8 cellular contexts compared by ENCODE assay signal in the genomic region with DNA sequence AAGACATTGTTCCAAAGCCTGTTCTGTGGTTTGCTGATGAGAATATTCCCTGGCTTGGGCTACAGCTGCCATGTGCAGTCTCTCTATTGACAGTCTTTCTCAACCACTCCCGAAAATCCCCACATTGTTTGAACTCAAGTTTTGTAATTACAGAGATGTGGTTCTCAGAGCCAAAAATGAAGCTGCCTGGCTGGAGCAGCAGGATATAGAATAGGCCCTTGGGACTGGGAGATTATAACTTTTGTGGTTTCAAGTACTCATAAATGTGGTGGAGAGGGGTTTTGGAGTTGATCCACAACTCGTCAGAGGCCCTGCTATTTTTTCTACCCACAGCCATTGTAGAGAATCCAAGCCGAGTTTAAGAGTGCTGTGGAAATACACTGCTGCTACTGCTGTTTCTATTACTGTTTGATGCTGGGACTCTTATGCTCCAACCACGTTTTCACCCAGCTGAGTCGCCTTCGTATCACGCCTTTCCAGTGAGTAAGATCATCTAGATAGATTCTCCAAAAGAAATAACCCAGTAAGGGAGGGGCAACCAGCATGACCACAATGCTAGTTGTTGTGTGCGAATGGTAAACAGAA. TPM values are rescaled to one million over a fixed set of nuclear protein-coding genes. Genes with fewer than 3 reads are reported as not detected.
DNase-seq lines count a peak whose midpoint lies in the region; ATAC-seq and TF ChIP-seq lines count a peak whose summit lies in the region.

No MANE protein-coding gene starts in this region.

- H3K4me3 ChIP-seq in astrocyte of the cerebellum (ENCODE audit: low read depth, low read length) = no peak overlapping the region

- no peaks in the 10 kb centered on the region for H3K36me3 Mint-ChIP-seq in progenitor cell of endocrine pancreas (ENCODE audit: insufficient read depth)

- in situ Hi-C loops in astrocyte of the cerebellum (cut with HindIII; ENCODE audit: low sequenced_read_pairs) = no loop called here

- peaks cover 6% of the 10 kb centered on the region for H3K4me1 Mint-ChIP-seq in progenitor cell of endocrine pancreas (ENCODE audit: low read depth)

- no peak overlapping the region for H3K4me3 Mint-ChIP-seq in progenitor cell of endocrine pancreas (ENCODE audit: low read depth)

- TF ChIP-seq CTCF in astrocyte of the cerebellum (IDR thresholded peaks at IDR 0.05; ENCODE audit: low read depth, low read length, missing control alignments) (no peak), progenitor cell of endocrine pancreas (IDR thresholded peaks at IDR 0.05; ENCODE audit: unreplicated experiment) (no peak)

- H3K27ac Mint-ChIP-seq in progenitor cell of endocrine pancreas = no peak overlapping the region

- peaks cover 16% of the 10 kb centered on the region for H3K9me3 Mint-ChIP-seq in progenitor cell of endocrine pancreas (ENCODE audit: low read depth)

- DNase-seq in DMS153 treated with DMSO at 0.1 percent for 48 hours (lab: John Stamatoyannopoulos, UW; ENCODE audit: unreplicated experiment) (peak; percentile 84), NCI-H1092 treated with DMSO at 0.1 percent for 48 hours (lab: John Stamatoyannopoulos, UW) (peak; percentile 99), astrocyte of the cerebellum (ENCODE audit: low read depth) (peak; percentile 96), mucosa of gallbladder (ENCODE audit: low spot score) (peak; percentile 10), CD1c-positive myeloid dendritic cell (ENCODE audit: extremely low spot score) (no peak), progenitor cell of endocrine pancreas (ENCODE audit: low spot score, unreplicated experiment) (no peak), SIG-M5 (lab: John Stamatoyannopoulos, UW) (no peak)

- H3K27me3 Mint-ChIP-seq in progenitor cell of endocrine pancreas = no peaks in the 10 kb centered on the region

- no peak for ATAC-seq in GM21825 (IDR thresholded peaks at IDR 0.05; ENCODE audit: unreplicated experiment)

RNA-seq across cellular contexts. Expression of a gene that starts 57.1 kb away (rescaled TPM):
- total RNA-seq in mucosa of gallbladder = not detected
- not detected in 2 replicates for total RNA-seq in progenitor cell of endocrine pancreas

Comparison
In these comparisons a context has a peak if more than half of its experiments do, and no peak if none do; other contexts are left out.
1. DNase-seq: peak in DMS153 treated with DMSO at 0.1 percent for 48 hours (single experiment), NCI-H1092 treated with DMSO at 0.1 percent for 48 hours (single experiment), astrocyte of the cerebellum (single experiment) and mucosa of gallbladder (single experiment); none in CD1c-positive myeloid dendritic cell (single experiment), progenitor cell of endocrine pancreas (single experiment) and SIG-M5 (single experiment).